8 cellular contexts compared by ENCODE assay signal in the genomic region with DNA sequence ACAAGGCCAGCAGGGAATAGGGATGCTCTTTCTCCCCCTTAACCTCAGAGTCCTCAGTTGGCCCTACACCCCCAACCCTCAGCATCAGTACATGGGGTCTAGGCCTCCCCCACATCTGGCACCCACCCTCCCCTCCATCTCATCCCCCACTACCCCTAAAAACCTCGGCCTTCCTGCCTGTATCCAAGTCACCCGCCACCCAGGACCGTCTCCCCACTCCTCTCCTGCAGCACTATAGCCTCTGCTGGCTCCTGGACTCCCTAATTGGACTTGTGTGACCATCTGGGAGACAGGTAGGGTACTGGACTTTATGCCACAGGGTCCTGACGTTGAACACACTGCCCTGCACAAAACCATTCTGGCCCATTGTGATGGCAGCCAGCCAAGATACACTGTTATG. TPM values are rescaled to one million over a fixed set of nuclear protein-coding genes. Genes with fewer than 3 reads are reported as not detected.
"Had no signal": no experiment of that assay in that cellular context is flagged by ENCODE, and none has a peak within 500 bp of the region (broad histone marks: within the 10 kb centered on the region; RNA-seq: fewer than 3 reads in every experiment).

No MANE protein-coding gene starts in this region.

- FAIRE-seq: H1, H54, HTR-8/SVneo, K562 had no signal

- DNase-seq: H9, HCEC 1CT, IMR-90 had no signal

- ATAC-seq: GM23338, K562 had no signal

- H3K4me3 ChIP-seq: GM23338, K562 had no signal

RNA-seq across cellular contexts. Expression of a gene that starts 6.0 kb away (rescaled TPM):
- total RNA-seq: GM23338, H1, IMR-90, K562 had no signal
